ENCODE assay signal across 15 cellular contexts in genomic region chr11:96222102-96222501, GRCh38.
A peak's percentile ranks its signal among the peaks of the same experiment; 100 is the strongest.
DNase-seq lines count a peak whose midpoint lies in the region; ATAC-seq, FAIRE-seq and TF ChIP-seq lines count a peak whose summit lies in the region.
"Had no signal": no experiment of that assay in that cellular context is flagged by ENCODE, and none has a peak within 500 bp of the region (broad histone marks: within the 10 kb centered on the region; RNA-seq: fewer than 3 reads in every experiment).

No MANE protein-coding gene starts in this region.

- H3K9ac ChIP-seq in GM23248 (no peak overlapping the region), K562 (ENCODE audit: insufficient read depth in 1 of 2, low read depth in 2 of 2, low read length in 2 of 2) (peak overlapping the region in 1 of 2 experiments; percentile 41; a peak in 1 of 4 replicates)

- in situ Hi-C loops in GM23248 (cut with MboI) (no loop called here), K562 (cut with MboI) (no loop called here)

- no peak for TF ChIP-seq POLR2A in K562 (conservative IDR thresholded peaks at IDR 0.05)

- no peaks in the 10 kb centered on the region for H4K20me1 ChIP-seq in GM23248 (ENCODE audit: insufficient read depth)
- H4K20me1 ChIP-seq in K562 (replicated peaks; ENCODE audit: control insufficient read depth, insufficient read depth, low read length): no peaks in the 10 kb centered on the region

- no peaks in the 10 kb centered on the region for H3K9me2 ChIP-seq in GM23248 (ENCODE audit: insufficient read depth)

- H3K27me3 ChIP-seq in GM23248 (replicated peaks; ENCODE audit: insufficient read depth): no peaks in the 10 kb centered on the region
- no peaks in the 10 kb centered on the region for H3K27me3 ChIP-seq in K562 (ENCODE audit: control insufficient read depth in 2 of 2, insufficient read depth in 2 of 2, low read length in 2 of 2)

- H3K4me3 ChIP-seq in GM23248 (no peak overlapping the region), K562 (no peak overlapping the region)

- peaks cover 41% of the 10 kb centered on the region for H3F3A ChIP-seq in GM23248 (ENCODE audit: insufficient read depth)

- H3K4me2 ChIP-seq in GM23248 (ENCODE audit: unreplicated experiment) (no peak overlapping the region), K562 (ENCODE audit: insufficient read depth, low read length) (no peak overlapping the region)

- no peak for TF ChIP-seq CTCF in K562 (IDR thresholded peaks at IDR 0.05 in 2 of 3, conservative IDR thresholded peaks at IDR 0.05 in 1 of 3; ENCODE audit: insufficient read depth in 2 of 3, low read depth in 1 of 3, low read length in 3 of 3)

- DNase-seq in NCI-H82 (lab: John Stamatoyannopoulos, UW) (peak; percentile 48), NCI-H82 treated with DMSO at 0.1 percent for 48 hours (lab: John Stamatoyannopoulos, UW; ENCODE audit: unreplicated experiment) (no peak), GM23248 (peak; percentile 53), K562 (ENCODE audit: extremely low read depth in 1 of 4, low spot score in 3 of 4) (no peak), sciatic nerve (ENCODE audit: low spot score) (no peak), NOMO-1 (lab: John Stamatoyannopoulos, UW; ENCODE audit: unreplicated experiment in 2 of 2) (no peak)
- DNase-seq: activated CD8-positive, alpha-beta memory T cell treated with anti-CD3 and anti-CD28 coated beads for 24 hours; DMS 273 treated with DMSO at 0.1 percent for 48 hours; Kasumi-1; NCI-H187; retina; T-helper 1 cell had no signal

- H3K4me1 ChIP-seq in GM23248 (ENCODE audit: insufficient read depth) (peaks cover 46% of the 10 kb centered on the region), K562 (replicated peaks in 1 of 2; ENCODE audit: control insufficient read depth in 2 of 2, insufficient read depth in 2 of 2, low read length in 2 of 2) (peaks cover 6 to 15% of the 10 kb centered on the region in 2 experiments; a peak in 4 of 5 replicates)

- H3K36me3 ChIP-seq in GM23248 (ENCODE audit: low read depth) (no peaks in the 10 kb centered on the region), K562 (ENCODE audit: control insufficient read depth, insufficient read depth, low read length) (no peaks in the 10 kb centered on the region; the same call in 2 of the 3 replicates)

- CTCF ChIA-PET in K562 (lab: Yijun Ruan, JAX; ENCODE audit: low intra/inter-chr PET ratio): no interaction called here

- H2AFZ ChIP-seq in GM23248: no peak overlapping the region
- peak overlapping the region; percentile 56 for H2AFZ ChIP-seq in K562 (ENCODE audit: low read depth, low read length)

- H3K9me3 ChIP-seq in GM23248 (ENCODE audit: low read depth) (no peaks in the 10 kb centered on the region), K562 (replicated peaks; ENCODE audit: control insufficient read depth, insufficient read depth, low read depth, low read length) (no peaks in the 10 kb centered on the region)

- WGBS in GM23248 (ENCODE audit: low coverage in 1 of 2, low lambda C conversion rate in 2 of 2, missing lambda C conversion rate in 2 of 2), 2 experiments: 57% methylated on average over 6 of the region's 6 CpGs
- 70% methylated on average over 6 of the region's 6 CpGs for WGBS in K562 (ENCODE audit: insufficient coverage, low coverage, missing lambda C conversion rate)

- H3K27ac ChIP-seq in GM23248 (no peak overlapping the region), K562 (ENCODE audit: extremely low read depth, low read depth, low read length) (no peak overlapping the region)
- H3K27ac ChIP-seq: 22Rv1 had no signal

- ATAC-seq in K562 (peak; percentile 82), sciatic nerve (peak; percentile 14), HG02623 (IDR thresholded peaks at IDR 0.05; ENCODE audit: unreplicated experiment) (no peak), HG02610 (IDR thresholded peaks at IDR 0.05; ENCODE audit: unreplicated experiment) (no peak)

- intact Hi-C loops in K562 (cut with micrococcal nuclease): no loop called here
- intact Hi-C loops in sciatic nerve (cut with DNase I): no loop called here

- peak; percentile 49 for FAIRE-seq in K562 (lab: Jason Lieb, UNC)

- POLR2A ChIA-PET in K562 (lab: Yijun Ruan, JAX): interaction anchor here (1.1 kb wide), 1 partner anchor 21 kb away, joined by 3 read pairs; no protein-coding TSS in a partner anchor

- no peak for TF ChIP-seq RAD21 in K562 (CRISPR knock-in tag; conservative IDR thresholded peaks at IDR 0.05 in 1 of 2, IDR thresholded peaks at IDR 0.05 in 1 of 2)

- no peak for TF ChIP-seq EP300 in K562 (IDR thresholded peaks at IDR 0.05; ENCODE audit: low read length)

- H3K79me2 ChIP-seq in GM23248 (ENCODE audit: insufficient read depth) (peaks cover 99% of the 10 kb centered on the region), K562 (ENCODE audit: control insufficient read depth, insufficient read depth, low read length) (no peaks in the 10 kb centered on the region)

- BruUV-seq in K562 (replicated peaks; lab: Mats Ljungman, UMichigan): no TSS peak

- no peaks in the 10 kb centered on the region for H3K9me1 ChIP-seq in K562 (ENCODE audit: control insufficient read depth, insufficient read depth, low read length)

TF ChIP-seq in K562, 482 proteins besides CTCF, POLR2A, EP300 and RAD21:
- TF ChIP-seq CTCFL (IDR thresholded peaks at IDR 0.05; ENCODE audit: borderline replicate concordance, insufficient read depth, low read depth, low read length, poor library complexity, severe bottlenecking) (no peak), ZBTB33 (CRISPR knock-in tag; IDR thresholded peaks at IDR 0.05) (peak; percentile 88), ILK (tag; IDR thresholded peaks at IDR 0.05; ENCODE audit: borderline replicate concordance, low read depth) (no peak), PHB2 (IDR thresholded peaks at IDR 0.05; ENCODE audit: low read depth) (no peak), ZFPM2 (CRISPR knock-in tag; IDR thresholded peaks at IDR 0.05) (no peak), ZNF785 (CRISPR knock-in tag; IDR thresholded peaks at IDR 0.05) (no peak), MAZ (CRISPR knock-in tag; conservative IDR thresholded peaks at IDR 0.05 in 1 of 2, IDR thresholded peaks at IDR 0.05 in 1 of 2) (no peak), MEIS2 (IDR thresholded peaks at IDR 0.05; ENCODE audit: partially characterized antibody) (peak; percentile 4)
TF ChIP-seq in K562: peak in this region for 2.

Comparison
In these comparisons a context has a peak if more than half of its experiments do, and no peak if none do; other contexts are left out.
1. DNase-seq: peak in NCI-H82 (single experiment) and GM23248 (single experiment); none in NCI-H82 treated with DMSO at 0.1 percent for 48 hours (single experiment), K562 (0 of 4), sciatic nerve (single experiment) and NOMO-1 (0 of 2).
2. ATAC-seq: peak in K562 (single experiment) and sciatic nerve (single experiment); none in HG02623 (single experiment) and HG02610 (single experiment).